17 cellular contexts compared by ENCODE assay signal in genomic region chr1:241822846-241823245, GRCh38. TPM values are rescaled to one million over a fixed set of nuclear protein-coding genes. Genes with fewer than 3 reads are reported as not detected.
DNase-seq lines count a peak whose midpoint lies in the region; ATAC-seq and TF ChIP-seq lines count a peak whose summit lies in the region.
"Had no signal": no experiment of that assay in that cellular context is flagged by ENCODE, and none has a peak within 500 bp of the region (broad histone marks: within the 10 kb centered on the region; RNA-seq: fewer than 3 reads in every experiment).

No MANE protein-coding gene starts in this region.

- H4K20me1 ChIP-seq in HCT116 (ENCODE audit: insufficient read depth): no peaks in the 10 kb centered on the region
- H4K20me1 ChIP-seq: BLaER1 had no signal

- intact Hi-C loops in HCT116 (cut with micrococcal nuclease): no loop called here
- intact Hi-C loops in stomach (cut with DNase I; ENCODE audit: low total_unique reads): loop anchor here (10.0 kb wide), 1 partner anchor 288 kb away; the partner anchor contains the start of gene KMO

- no peak overlapping the region for H3K4me3 Mint-ChIP-seq in T-helper 17 cell
- H3K4me3 Mint-ChIP-seq: B cell; CD4-positive, CD25-positive, alpha-beta regulatory T cell; CD8-positive, alpha-beta T cell; GM23338; H9; HFFc6 had no signal

- no peak for TF ChIP-seq RAD21 in HCT116 (IDR thresholded peaks at IDR 0.05; ENCODE audit: low read depth)

- H3K4me3 ChIP-seq in HCT116 (replicated peaks in 1 of 2; ENCODE audit: low read depth in 1 of 2, low read length in 2 of 2) (peak overlapping the region; percentile 59 to 65), trophoblast cell (ENCODE audit: low read depth, low read length) (no peak overlapping the region), stomach (no peak overlapping the region)
- H3K4me3 ChIP-seq: BLaER1, GM23338 had no signal

- no peak for DNase-seq in HCT116 (ENCODE audit: low read depth, low spot score)
- peak; percentile 80 for DNase-seq in fibroblast of gingiva (ENCODE audit: low read depth)
- DNase-seq in trophoblast cell: peak; percentile 55 to 95
- DNase-seq in stomach: no peak
- no peak for DNase-seq in T-helper 17 cell
- DNase-seq: Caco-2; CD4-positive, CD25-positive, alpha-beta regulatory T cell; CD8-positive, alpha-beta T cell; DMS153; DND-41; H9; HFFc6 had no signal

- no peak overlapping the region for H4K12ac ChIP-seq in trophoblast cell (ENCODE audit: low read depth, low read length)

- H2BK5ac ChIP-seq in trophoblast cell (ENCODE audit: low read depth, low read length, poor library complexity): no peak overlapping the region

- H3K4me2 ChIP-seq in HCT116 (ENCODE audit: low read length) (peak overlapping the region; percentile 64), trophoblast cell (ENCODE audit: low read length) (no peak overlapping the region)
- H3K4me2 ChIP-seq: BLaER1, GM23338 had no signal

- H3K36me3 ChIP-seq in HCT116 (ENCODE audit: control insufficient read depth in 1 of 2, insufficient read depth in 2 of 2, low read length in 2 of 2) (no peaks in the 10 kb centered on the region), trophoblast cell (ENCODE audit: control insufficient read depth in 1 of 2, insufficient read depth in 2 of 2, low read length in 2 of 2) (no peaks in the 10 kb centered on the region), stomach (no peaks in the 10 kb centered on the region)
- H3K36me3 ChIP-seq: BLaER1 had no signal

- H4K8ac ChIP-seq in trophoblast cell (ENCODE audit: low read depth, low read length): no peak overlapping the region

- no peak for ATAC-seq in HCT116
- no peak for ATAC-seq in T-helper 17 cell
- ATAC-seq in HG03457 (IDR thresholded peaks at IDR 0.05; ENCODE audit: unreplicated experiment): no peak
- ATAC-seq: CD8-positive, alpha-beta T cell; GM23338 had no signal

- no peaks in the 10 kb centered on the region for H3K27me3 ChIP-seq in HCT116 (ENCODE audit: insufficient read depth, low read length)
- no peaks in the 10 kb centered on the region for H3K27me3 ChIP-seq in trophoblast cell (ENCODE audit: insufficient read depth, low read length)
- no peaks in the 10 kb centered on the region for H3K27me3 ChIP-seq in stomach
- H3K27me3 ChIP-seq: BLaER1 had no signal

- H3K4me1 Mint-ChIP-seq in T-helper 17 cell: peaks cover 7% of the 10 kb centered on the region
- H3K4me1 Mint-ChIP-seq: CD4-positive, CD25-positive, alpha-beta regulatory T cell; GM23338; H9 had no signal

- H3K9me2 ChIP-seq in HCT116 (ENCODE audit: insufficient read depth): no peaks in the 10 kb centered on the region

- no peak overlapping the region for H2AK5ac ChIP-seq in trophoblast cell (ENCODE audit: low read length)

- no peak overlapping the region for H2BK120ac ChIP-seq in trophoblast cell (ENCODE audit: insufficient read depth, low read length, poor library complexity)

- H3K79me1 ChIP-seq in trophoblast cell (ENCODE audit: low read length): no peaks in the 10 kb centered on the region

- no TSS peak for BruUV-seq in HCT116 (replicated peaks; lab: Mats Ljungman, UMichigan)

- H3K4ac ChIP-seq in trophoblast cell (ENCODE audit: low read depth, low read length): no peak overlapping the region

- TF ChIP-seq POLR2A in HCT116 (IDR thresholded peaks at IDR 0.05; ENCODE audit: borderline replicate concordance, extremely low read depth, insufficient read depth, insufficient read length) (no peak), stomach (IDR thresholded peaks at IDR 0.05) (no peak)

- H3K9ac ChIP-seq in HCT116 (ENCODE audit: low read length) (peak overlapping the region; percentile 0; the same call in 1 of the 2 replicates), trophoblast cell (ENCODE audit: low read length) (no peak overlapping the region)
- H3K9ac ChIP-seq: BLaER1 had no signal

- TF ChIP-seq EP300 in stomach (IDR thresholded peaks at IDR 0.05): no peak

- H3K18ac ChIP-seq in trophoblast cell (ENCODE audit: low read length): no peak overlapping the region

- POLR2A ChIA-PET in HCT116 (lab: Charles Lee): no interaction called here

- no peak overlapping the region for H4K91ac ChIP-seq in trophoblast cell (ENCODE audit: low read depth, low read length)

- H3K4me1 ChIP-seq in HCT116 (ENCODE audit: control insufficient read depth in 1 of 2, insufficient read depth in 2 of 2, low read length in 2 of 2): no peaks in the 10 kb centered on the region
- H3K4me1 ChIP-seq in trophoblast cell (ENCODE audit: control insufficient read depth in 1 of 2, insufficient read depth in 2 of 2, low read length in 2 of 2): no peaks in the 10 kb centered on the region
- no peaks in the 10 kb centered on the region for H3K4me1 ChIP-seq in stomach
- H3K4me1 ChIP-seq: BLaER1, Caco-2 had no signal

- CTCF ChIA-PET in HCT116 (lab: Charles Lee): no interaction called here

- no peaks in the 10 kb centered on the region for H3K9me3 ChIP-seq in HCT116 (ENCODE audit: control insufficient read depth in 1 of 2, insufficient read depth in 1 of 2, low read depth in 1 of 2, low read length in 2 of 2)
- no peaks in the 10 kb centered on the region for H3K9me3 ChIP-seq in trophoblast cell (ENCODE audit: insufficient read depth, low read depth, low read length)
- no peaks in the 10 kb centered on the region for H3K9me3 ChIP-seq in stomach
- no peaks in the 10 kb centered on the region for H3K9me3 ChIP-seq in T-helper 17 cell (ENCODE audit: control insufficient read depth, low read length, poor library complexity, severe bottlenecking)
- H3K9me3 ChIP-seq: BLaER1, Caco-2 had no signal

- H3K23ac ChIP-seq in trophoblast cell (ENCODE audit: low read length): no peak overlapping the region

- TF ChIP-seq CTCF in HCT116 (IDR thresholded peaks at IDR 0.05 in 2 of 3, conservative IDR thresholded peaks at IDR 0.05 in 1 of 3; ENCODE audit: borderline replicate concordance in 1 of 3, insufficient read depth in 1 of 3, low read depth in 2 of 3, low read length in 2 of 3) (no peak), stomach (IDR thresholded peaks at IDR 0.05) (no peak)

- no peak overlapping the region for H3K27ac Mint-ChIP-seq in T-helper 17 cell
- H3K27ac Mint-ChIP-seq: B cell; CD4-positive, CD25-positive, alpha-beta regulatory T cell; CD8-positive, alpha-beta T cell; GM23338; H9; HFFc6 had no signal

- H3K27me3 Mint-ChIP-seq in T-helper 17 cell: peaks cover 25% of the 10 kb centered on the region

- H3K79me2 ChIP-seq in HCT116 (ENCODE audit: insufficient read depth, low read length): no peaks in the 10 kb centered on the region
- H3K79me2 ChIP-seq in trophoblast cell (ENCODE audit: control insufficient read depth, insufficient read depth, low read length, poor library complexity): no peaks in the 10 kb centered on the region

- H2BK12ac ChIP-seq in trophoblast cell (ENCODE audit: low read length): no peak overlapping the region

- H2AFZ ChIP-seq in HCT116 (ENCODE audit: low read depth, low read length, poor library complexity, severe bottlenecking): no peak overlapping the region
- no peak overlapping the region for H2AFZ ChIP-seq in trophoblast cell (ENCODE audit: insufficient read depth, low read length, poor library complexity)
- H2AFZ ChIP-seq: GM23338 had no signal

- RAD21 ChIA-PET in HCT116 (lab: Charles Lee; ENCODE audit: low non-redundant PET in 1 of 2, low total read pairs in 2 of 2, uncharacterized antibody in 2 of 2, unreplicated experiment in 2 of 2): no interaction called here

- no peak overlapping the region for H3K14ac ChIP-seq in trophoblast cell (ENCODE audit: low read length)

- H3K27ac ChIP-seq in HCT116 (ENCODE audit: low read depth, low read length) (no peak overlapping the region), trophoblast cell (ENCODE audit: low read depth, low read length) (no peak overlapping the region), stomach (no peak overlapping the region)
- H3K27ac ChIP-seq: BLaER1, C4-2B had no signal

- peaks cover 3% of the 10 kb centered on the region for H3K36me3 Mint-ChIP-seq in T-helper 17 cell (ENCODE audit: low read depth)
- H3K36me3 Mint-ChIP-seq: CD4-positive, CD25-positive, alpha-beta regulatory T cell; CD8-positive, alpha-beta T cell had no signal

TF ChIP-seq in HCT116, 20 proteins besides CTCF, POLR2A, EP300 and RAD21:
- TF ChIP-seq TCF7L2 (IDR thresholded peaks at IDR 0.05; ENCODE audit: borderline replicate concordance, extremely low read depth, insufficient read depth, insufficient read length) (no peak), ZBTB33 (IDR thresholded peaks at IDR 0.05; ENCODE audit: extremely low read depth, insufficient replicate concordance, low read length) (no peak), SIN3A (IDR thresholded peaks at IDR 0.05; ENCODE audit: low read depth) (no peak), CBX3 (IDR thresholded peaks at IDR 0.05; ENCODE audit: low read depth) (no peak), EZH2phosphoT487 (IDR thresholded peaks at IDR 0.05; ENCODE audit: borderline replicate concordance) (no peak), EGR1 (IDR thresholded peaks at IDR 0.05; ENCODE audit: low read depth) (no peak)
TF ChIP-seq in HCT116: peak in this region for 0.

RNA-seq across cellular contexts. Expression of gene EXO1, which starts 25.2 kb away (rescaled TPM):
- total RNA-seq in HCT116 (2021; ENCODE audit: unreplicated experiment) (32.9 TPM), stomach (10 to 100 TPM in 1 of 5 donors, 1 to 10 TPM in 2, under 1 TPM in 1, not detected in 1; 0.89 to 19.3 (median 3.5) TPM), T-helper 17 cell (1 to 10 TPM; 1.4 to 1.7 TPM)
- 6.2 and 7.7 TPM in 2 replicates for polyA plus RNA-seq in HCT116 (2012)
- polyA plus RNA-seq in trophoblast cell (2013): 38.1 and 40.0 TPM in 2 replicates
- 1 to 10 TPM in 1 of 3 donors, under 1 TPM in 1, not detected in 1; 0.93 to 1.0 TPM for polyA plus RNA-seq in stomach

Comparison
In these comparisons a context has a peak if more than half of its experiments do, and no peak if none do; other contexts are left out.
1. DNase-seq: peak in fibroblast of gingiva (single experiment) and trophoblast cell (2 of 2); none in HCT116 (single experiment), stomach (single experiment) and T-helper 17 cell (0 of 3).
2. H3K4me3 ChIP-seq: peak in HCT116 (2 of 2); none in trophoblast cell (single experiment) and stomach (0 of 4).